17 cellular contexts compared by ENCODE assay signal in the genomic region with DNA sequence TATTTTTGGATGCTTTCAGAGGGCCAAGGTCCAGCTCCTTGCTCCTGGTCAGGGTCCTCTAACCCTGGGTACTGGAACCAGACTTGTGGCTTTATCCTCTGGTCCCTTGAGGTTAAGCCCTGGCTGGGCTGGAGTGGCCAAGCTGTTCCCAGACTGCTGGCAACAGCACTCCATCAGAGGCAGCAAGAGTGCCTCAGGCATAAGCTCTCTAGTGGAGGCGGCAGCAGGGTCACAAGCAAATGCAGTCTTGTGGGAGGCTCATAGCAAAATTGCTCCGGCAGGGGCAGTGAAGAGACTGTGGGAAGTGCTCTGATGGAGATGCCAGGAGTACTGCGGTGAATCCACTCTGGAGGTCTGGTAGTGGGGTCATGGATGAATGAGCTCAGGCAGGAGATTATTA.
"Had no signal": no experiment of that assay in that cellular context is flagged by ENCODE, and none has a peak within 500 bp of the region (broad histone marks: within the 10 kb centered on the region; RNA-seq: fewer than 3 reads in every experiment).

No MANE protein-coding gene starts in this region.

- H3K27ac Mint-ChIP-seq: immature natural killer cell; naive thymus-derived CD4-positive, alpha-beta T cell; neural progenitor cell had no signal

- H3K4me3 ChIP-seq: ascending aorta, colonic mucosa, neural progenitor cell, psoas muscle, thyroid gland, vagina had no signal

- DNase-seq: activated naive CD4-positive, alpha-beta T cell treated with anti-CD3 and anti-CD28 coated beads, Interleukin-2, amount 50 U/mL, for 16 hours; colonic mucosa; immature natural killer cell; mesendoderm; naive thymus-derived CD4-positive, alpha-beta T cell; stimulated activated CD4-positive, alpha-beta T cell treated with anti-CD3 and anti-CD28 coated beads, Interleukin-1b, Interleukin-23, amount 100 ng/mL, for 48 hours; stimulated activated CD8-positive, alpha-beta memory T cell treated with anti-CD3 and anti-CD28 coated beads, Interleukin-4, amount 100 ng/mL, for 48 hours; stimulated activated naive CD4-positive, alpha-beta T cell; T-helper 1 cell; T-helper 9 cell; thyroid gland had no signal

- H3K4me3 Mint-ChIP-seq: central memory CD8-positive, alpha-beta T cell; immature natural killer cell; naive thymus-derived CD4-positive, alpha-beta T cell; neural progenitor cell had no signal

- H3K4me1 Mint-ChIP-seq: central memory CD8-positive, alpha-beta T cell; immature natural killer cell; naive thymus-derived CD4-positive, alpha-beta T cell; neural progenitor cell had no signal

- H3K9me3 ChIP-seq: colonic mucosa, thyroid gland had no signal

- H3K4me1 ChIP-seq: ascending aorta, colonic mucosa, neural progenitor cell, psoas muscle, thyroid gland, vagina had no signal

- H3K27me3 ChIP-seq: ascending aorta, colonic mucosa, thyroid gland, vagina had no signal

- H3K36me3 Mint-ChIP-seq: immature natural killer cell, neural progenitor cell had no signal

- H3K36me3 ChIP-seq: ascending aorta, colonic mucosa, neural progenitor cell, thyroid gland, vagina had no signal

- ATAC-seq: activated CD4-positive, CD25-positive, alpha-beta regulatory T cell treated with anti-CD3 and anti-CD28 coated beads, Interleukin-2, amount 50 U/mL, for 24 hours; naive thymus-derived CD4-positive, alpha-beta T cell; psoas muscle had no signal

- H3K27ac ChIP-seq: ascending aorta, colonic mucosa, neural progenitor cell, psoas muscle, thyroid gland, vagina had no signal
